ENCODE assay signal across 1 cellular context in the genomic region with DNA sequence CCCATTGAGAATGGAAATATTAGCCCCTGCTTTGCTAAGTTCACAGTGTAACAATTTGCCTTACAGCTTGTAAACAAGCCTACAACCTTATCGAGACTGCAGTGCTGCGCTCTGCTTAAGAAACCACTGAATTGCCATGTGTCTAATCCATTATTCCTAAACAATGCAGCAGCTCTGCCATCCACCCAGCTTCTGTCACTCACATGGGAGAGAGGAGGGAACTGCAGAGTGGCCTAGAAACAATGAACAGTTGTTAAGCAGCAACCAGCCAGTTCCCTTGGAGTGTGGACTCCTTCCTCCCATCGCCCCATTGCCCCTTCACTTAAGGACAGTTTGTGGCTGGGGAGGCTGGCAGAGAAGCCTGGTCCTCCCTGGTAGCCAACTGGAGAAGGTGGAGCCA.
TF ChIP-seq lines count a peak whose summit lies in the region.

No MANE protein-coding gene starts in this region.

TF ChIP-seq in H1, 55 proteins besides CTCF, POLR2A, EP300 and RAD21 (continued from another document):
- TF ChIP-seq TAF7 (optimal IDR thresholded peaks at IDR 0.05; ENCODE audit: borderline replicate concordance, low read depth, low read length) (no peak), SAP30 (IDR thresholded peaks at IDR 0.05; ENCODE audit: insufficient read depth, insufficient replicate concordance, low read length) (no peak), ZNF274 (IDR thresholded peaks at IDR 0.05; ENCODE audit: borderline replicate concordance, extremely low read depth, low read length) (no peak)
